Comparison of ENCODE assay signal across 8 cellular contexts in genomic region chr1:228515200-228515834, GRCh38. TPM values are rescaled to one million over a fixed set of nuclear protein-coding genes. Genes with fewer than 3 reads are reported as not detected.
DNase-seq lines count a peak whose midpoint lies in the region; ATAC-seq, FAIRE-seq and TF ChIP-seq lines count a peak whose summit lies in the region.

No MANE protein-coding gene starts in this region.

- H3K27me3 ChIP-seq in OCI-LY3 (ENCODE audit: low read depth, low read length) (peaks cover 39% of the 10 kb centered on the region), GM12878 (replicated peaks in 1 of 2; ENCODE audit: control insufficient read depth in 2 of 2, insufficient read depth in 2 of 2, low read length in 1 of 2) (no peaks in the 10 kb centered on the region; a peak in 3 of 4 replicates), transverse colon (peaks cover 32% of the 10 kb centered on the region)

- RAD21 ChIA-PET in GM12878 (lab: Charles Lee; ENCODE audit: unreplicated experiment): interaction anchor here (0.9 to 1.4 kb wide), 2 partner anchors 14 to 516 kb away, joined by 3 to 5 read pairs; no protein-coding TSS in a partner anchor

- H3K27ac ChIP-seq in OCI-LY3 (ENCODE audit: low read length) (no peak overlapping the region), GM12878 (ENCODE audit: control insufficient read depth, insufficient read depth) (no peak overlapping the region), transverse colon (no peak overlapping the region)

- POLR2A ChIA-PET in GM12878 (lab: Charles Lee): no interaction called here

- BruUV-seq in GM12878 (replicated peaks; lab: Mats Ljungman, UMichigan): no TSS peak

- TF ChIP-seq EP300 in GM12878 (IDR thresholded peaks at IDR 0.05; ENCODE audit: borderline replicate concordance in 1 of 2, control insufficient read depth in 1 of 2, low read depth in 2 of 2, low read length in 2 of 2) (no peak), transverse colon (IDR thresholded peaks at IDR 0.05; ENCODE audit: low read depth) (no peak)

- peak; percentile 9 to 28 for DNase-seq in AML-193 (lab: John Stamatoyannopoulos, UW)
- DNase-seq in GM10266 (ENCODE audit: extremely low spot score): peak; percentile 47
- DNase-seq in GM12878 (ENCODE audit: low read depth, low spot score): no peak
- DNase-seq in iris pigment epithelial cell (ENCODE audit: low read depth): peak; percentile 45
- no peak for DNase-seq in transverse colon
- no peak for DNase-seq in NK-92 (lab: John Stamatoyannopoulos, UW; ENCODE audit: unreplicated experiment)

- no peaks in the 10 kb centered on the region for H3K36me3 ChIP-seq in OCI-LY3 (replicated peaks; ENCODE audit: low read depth, low read length)
- H3K36me3 ChIP-seq in GM12878 (ENCODE audit: control insufficient read depth in 2 of 2, insufficient read depth in 2 of 2, low read length in 1 of 2): no peaks in the 10 kb centered on the region
- no peaks in the 10 kb centered on the region for H3K36me3 ChIP-seq in transverse colon

- no peaks in the 10 kb centered on the region for H3K9me3 ChIP-seq in OCI-LY3 (ENCODE audit: insufficient read depth, low read length)
- no peaks in the 10 kb centered on the region for H3K9me3 ChIP-seq in GM12878 (replicated peaks; ENCODE audit: control insufficient read depth, insufficient read depth, low read length)
- no peaks in the 10 kb centered on the region for H3K9me3 ChIP-seq in transverse colon

- ATAC-seq in GM12878 (peak; percentile 51; the same call in 2 of the 3 replicates), HG02884 (IDR thresholded peaks at IDR 0.05; ENCODE audit: unreplicated experiment) (no peak)

- TF ChIP-seq RAD21 in GM12878 (IDR thresholded peaks at IDR 0.05; ENCODE audit: insufficient read depth, low read depth, low read length): peak; percentile 77

- H3K4me2 ChIP-seq in OCI-LY3 (ENCODE audit: low read length) (no peak overlapping the region), GM12878 (ENCODE audit: control insufficient read depth, insufficient read depth) (no peak overlapping the region)

- intact Hi-C loops in GM12878 (cut with micrococcal nuclease; ENCODE audit: unreplicated experiment) (loop anchor here (2.0 to 5.0 kb wide), 3 partner anchors 303 to 517 kb away; no protein-coding TSS in a partner anchor), transverse colon (cut with DNase I; ENCODE audit: low total_unique reads) (no loop called here)

- FAIRE-seq in GM12878 (lab: Jason Lieb, UNC): no peak

- H3K9ac ChIP-seq in OCI-LY3 (ENCODE audit: low read length): no peak overlapping the region
- no peak overlapping the region for H3K9ac ChIP-seq in GM12878 (ENCODE audit: control insufficient read depth, insufficient read depth, low read length)

- H3K4me1 ChIP-seq in OCI-LY3 (ENCODE audit: low read length) (no peaks in the 10 kb centered on the region), GM12878 (ENCODE audit: control insufficient read depth, insufficient read depth, low read length) (no peaks in the 10 kb centered on the region), transverse colon (no peaks in the 10 kb centered on the region)

- H3K79me2 ChIP-seq in OCI-LY3 (ENCODE audit: low read length) (no peaks in the 10 kb centered on the region), GM12878 (ENCODE audit: control insufficient read depth, insufficient read depth, low read length) (no peaks in the 10 kb centered on the region)

- in situ Hi-C loops in GM12878 (cut with MboI): no loop called here
- in situ Hi-C loops in transverse colon (cut with MboI; ENCODE audit: low pct_ligation_motif_present in 1 of 4, low pct_unique_long_range_greater_than_20kb in 1 of 4, low sequenced_read_pairs in 3 of 4): no loop called here

- SMC1A ChIA-PET in GM12878 (lab: Charles Lee; ENCODE audit: uncharacterized antibody, unreplicated experiment): interaction anchor here (1.4 to 1.7 kb wide), 2 partner anchors 9 to 15 kb away, joined by 3 to 10 read pairs; no protein-coding TSS in a partner anchor

- TF ChIP-seq POLR2A in GM12878 (IDR thresholded peaks at IDR 0.05; ENCODE audit: low read depth, low read length) (no peak), transverse colon (IDR thresholded peaks at IDR 0.05) (no peak)

- H2AFZ ChIP-seq in OCI-LY3 (ENCODE audit: low read depth, low read length) (no peak overlapping the region), GM12878 (ENCODE audit: control insufficient read depth, low read depth, low read length) (no peak overlapping the region)

- WGBS in GM12878 (ENCODE audit: insufficient coverage, insufficient replicate concordance, low lambda C conversion rate, missing lambda C conversion rate): 0% methylated on average over 2 of the region's 2 CpGs
- 33 to 41% methylated on average over 2 of the region's 2 CpGs for WGBS in transverse colon (ENCODE audit: low coverage in 1 of 2), 2 donors

- TF ChIP-seq CTCF in GM10266 (IDR thresholded peaks at IDR 0.05; ENCODE audit: control insufficient read depth, insufficient read depth, low read depth, missing control alignments) (peak; percentile 61), OCI-LY3 (IDR thresholded peaks at IDR 0.05; ENCODE audit: low read depth, low read length) (peak; percentile 68), GM12878 (IDR thresholded peaks at IDR 0.05 in 2 of 3, conservative IDR thresholded peaks at IDR 0.05 in 1 of 3; ENCODE audit: control insufficient read depth in 2 of 3, extremely low read depth in 1 of 3, insufficient read depth in 1 of 3, low read depth in 3 of 3, low read length in 3 of 3) (peak; percentile 50 to 69 (median 55); a peak in 4 of 6 replicates), transverse colon (IDR thresholded peaks at IDR 0.05) (peak; percentile 54 to 69 (median 61))

- H3K4me3 ChIP-seq in OCI-LY3 (ENCODE audit: low read length) (no peak overlapping the region), GM12878 (no peak overlapping the region), transverse colon (no peak overlapping the region)

- CTCF ChIA-PET in GM12878 (lab: Yijun Ruan, JAX): interaction anchor here (0.6 to 1.7 kb wide), 5 partner anchors 15 to 516 kb away, joined by 3 read pairs; no protein-coding TSS in a partner anchor

- H4K20me1 ChIP-seq in OCI-LY3 (ENCODE audit: insufficient read depth, low read length) (no peaks in the 10 kb centered on the region), GM12878 (ENCODE audit: control insufficient read depth, insufficient read depth) (no peaks in the 10 kb centered on the region)

TF ChIP-seq in GM12878, 131 proteins besides CTCF, POLR2A, EP300 and RAD21:
- TF ChIP-seq MYB (IDR thresholded peaks at IDR 0.05; ENCODE audit: borderline replicate concordance, low read depth, low read length) (no peak), SMC3 (IDR thresholded peaks at IDR 0.05; ENCODE audit: borderline replicate concordance, low read length) (peak; percentile 70; the same call in 1 of the 2 replicates)

RNA-seq across cellular contexts. Expression of gene RNF187, which starts 28.1 kb away (rescaled TPM):
- 14.5 and 16.0 TPM in 2 replicates for total RNA-seq in GM12878 (2013; cell fraction: nucleolus; rRNA removed)
- 27.1 and 40.0 TPM in 2 replicates for total RNA-seq in GM12878 (2014; rRNA removed)
- total RNA-seq in GM12878 (2014; rRNA removed; fragmentation: Illumina TruSeq; extraction: Trizol): 30.5 and 31.8 TPM in 2 replicates
- 116 and 125 TPM in 2 replicates for total RNA-seq in GM12878 (2021)
- polyA plus RNA-seq in GM12878 (2011; ENCODE audit: low read depth): 21.0 TPM
- 48.3 and 60.6 TPM in 2 replicates for polyA plus RNA-seq in GM12878 (2011; rRNA removed)
- polyA plus RNA-seq in GM12878 (2011; cell fraction: cytosol; rRNA removed): 75.9 and 79.5 TPM in 2 replicates
- 44.3 and 49.0 TPM in 2 replicates for polyA plus RNA-seq in GM12878 (2011; cell fraction: nucleus; rRNA removed)
- 53.3 and 70.1 TPM in 2 replicates for polyA plus RNA-seq in GM12878 (2012)
- polyA plus RNA-seq in GM12878 (2014; fragmentation: Illumina TruSeq; extraction: Trizol): 15.3 and 37.7 TPM in 2 replicates
- polyA plus RNA-seq in GM12878 (2014; fragmentation: Nextera tagmentation; extraction: Ambion mirVana): 1 to 10 TPM; 2.6 to 9.7 TPM
- polyA plus RNA-seq in GM12878 (2014; rRNA removed): 41.9 and 45.3 TPM in 2 replicates
- polyA plus RNA-seq in GM12878 (2016; fragmentation: Nextera tagmentation; extraction: Ambion mirVana): 10 to 100 TPM in 1 of 2 experiments, 1 to 10 TPM in 1; 9.9 to 14.5 TPM
- 36.0 and 60.5 TPM in 2 replicates for polyA minus RNA-seq in GM12878 (2011; rRNA and poly(A)+ RNA removed)
- 27.3 and 34.6 TPM in 2 replicates for polyA minus RNA-seq in GM12878 (2011; cell fraction: cytosol; rRNA and poly(A)+ RNA removed)
- polyA minus RNA-seq in GM12878 (2011; cell fraction: nucleus; rRNA and poly(A)+ RNA removed): 9.1 and 16.1 TPM in 2 replicates
- 100 to 1,000 TPM in 1 of 4 donors, 10 to 100 TPM in 3; 13.8 to 110 (median 27.1) TPM for total RNA-seq in transverse colon

Comparison
In these comparisons a context has a peak if more than half of its experiments do, and no peak if none do; other contexts are left out.
1. DNase-seq: peak in AML-193 (2 of 2), GM10266 (single experiment) and iris pigment epithelial cell (single experiment); none in GM12878 (single experiment), transverse colon (single experiment) and NK-92 (single experiment).
2. Peak in every context shown above with its lines, with median percentiles within 50 percentile points of each other: CTCF ChIP-seq.